Comparison of ENCODE assay signal across 11 cellular contexts in the genomic region with DNA sequence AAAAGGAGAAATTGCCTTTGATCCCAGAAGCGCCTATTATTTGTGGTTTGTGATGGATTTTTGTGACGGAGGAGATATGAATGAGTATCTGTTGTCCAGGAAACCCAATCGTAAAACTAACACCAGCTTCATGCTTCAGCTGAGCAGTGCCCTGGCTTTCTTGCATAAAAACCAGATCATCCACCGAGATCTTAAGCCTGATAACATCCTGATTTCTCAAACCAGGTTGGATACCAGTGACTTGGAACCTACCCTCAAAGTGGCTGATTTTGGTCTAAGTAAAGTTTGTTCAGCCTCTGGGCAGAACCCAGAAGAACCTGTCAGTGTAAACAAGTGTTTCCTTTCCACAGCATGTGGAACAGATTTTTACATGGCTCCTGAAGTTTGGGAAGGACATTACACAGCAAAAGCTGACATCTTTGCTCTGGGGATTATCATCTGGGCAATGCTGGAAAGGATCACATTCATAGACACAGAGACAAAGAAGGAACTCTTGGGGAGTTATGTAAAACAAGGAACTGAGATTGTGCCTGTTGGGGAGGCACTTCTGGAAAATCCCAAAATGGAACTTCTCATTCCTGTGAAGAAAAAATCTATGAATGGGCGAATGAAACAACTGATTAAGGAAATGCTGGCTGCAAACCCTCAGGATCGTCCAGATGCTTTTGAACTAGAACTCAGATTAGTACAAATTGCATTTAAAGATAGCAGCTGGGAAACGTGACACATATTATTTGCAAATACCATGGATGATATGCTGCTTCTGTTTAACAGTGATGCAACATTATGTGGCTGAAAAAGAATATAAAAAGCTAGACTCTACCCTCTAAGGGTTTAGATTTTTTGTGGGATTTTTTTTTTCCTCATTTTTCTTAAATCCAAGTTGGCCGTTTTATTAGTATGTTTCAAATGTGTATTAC. TPM values are rescaled to one million over a fixed set of nuclear protein-coding genes. Genes with fewer than 3 reads are reported as not detected.
A peak's percentile ranks its signal among the peaks of the same experiment; 100 is the strongest.
DNase-seq lines count a peak whose midpoint lies in the region; ATAC-seq and TF ChIP-seq lines count a peak whose summit lies in the region.
"Had no signal": no experiment of that assay in that cellular context is flagged by ENCODE, and none has a peak within 500 bp of the region (broad histone marks: within the 10 kb centered on the region; RNA-seq: fewer than 3 reads in every experiment).

No MANE protein-coding gene starts in this region.

- H3K4me3 ChIP-seq in heart left ventricle (no peak overlapping the region), left lung (no peak overlapping the region), upper lobe of right lung (no peak overlapping the region)
- H3K4me3 ChIP-seq: GM23338, SK-N-MC had no signal

- ATAC-seq in heart left ventricle = peak in 3 of 4 donors; percentile 29 to 44 (median 30)
- no peak for ATAC-seq in left cardiac atrium
- ATAC-seq in SK-N-SH treated with all-trans-retinoic acid at 6 μM for 48 hours = peak; percentile 63
- ATAC-seq in left lung = peak; percentile 5
- peak; percentile 30 for ATAC-seq in upper lobe of right lung
- no peak for ATAC-seq in esophagus mucosa
- ATAC-seq in T-helper 17 cell = no peak
- ATAC-seq in HG02610 (IDR thresholded peaks at IDR 0.05; ENCODE audit: unreplicated experiment) = no peak
- ATAC-seq: GM23338 had no signal

- no peaks in the 10 kb centered on the region for H3K27me3 Mint-ChIP-seq in T-helper 17 cell

- peak overlapping the region in 9 of 12 donors; percentile 6 to 77 (median 41) for H3K27ac ChIP-seq in heart left ventricle
- peak overlapping the region; percentile 46 to 74 for H3K27ac ChIP-seq in left lung
- H3K27ac ChIP-seq in upper lobe of right lung = peak overlapping the region; percentile 1
- H3K27ac ChIP-seq: SK-N-MC had no signal

- H3K4me3 Mint-ChIP-seq in T-helper 17 cell = no peak overlapping the region
- H3K4me3 Mint-ChIP-seq: GM23338 had no signal

- no peaks in the 10 kb centered on the region for H3K9me3 ChIP-seq in heart left ventricle
- no peaks in the 10 kb centered on the region for H3K9me3 ChIP-seq in left lung
- no peaks in the 10 kb centered on the region for H3K9me3 ChIP-seq in upper lobe of right lung
- no peaks in the 10 kb centered on the region for H3K9me3 ChIP-seq in T-helper 17 cell (ENCODE audit: control insufficient read depth, low read length, poor library complexity, severe bottlenecking)

- no peak overlapping the region for H3K27ac Mint-ChIP-seq in T-helper 17 cell
- H3K27ac Mint-ChIP-seq: GM23338 had no signal

- H3K27me3 ChIP-seq in heart left ventricle (no peaks in the 10 kb centered on the region), left lung (no peaks in the 10 kb centered on the region), upper lobe of right lung (no peaks in the 10 kb centered on the region)

- H3K4me1 ChIP-seq in heart left ventricle = peaks cover 0 to 79% (median 26%) of the 10 kb centered on the region in 12 donors
- H3K4me1 ChIP-seq in left lung = peaks cover 5 to 70% of the 10 kb centered on the region in 2 donors
- H3K4me1 ChIP-seq in upper lobe of right lung = peaks cover 39% of the 10 kb centered on the region

- no peak for DNase-seq in heart left ventricle
- no peak for DNase-seq in left cardiac atrium
- no peak for DNase-seq in left lung
- no peak for DNase-seq in upper lobe of right lung
- no peak for DNase-seq in T-helper 17 cell
- DNase-seq: nucleus accumbens had no signal

- H3K36me3 ChIP-seq in heart left ventricle = peaks cover 0 to 62% (median 39%) of the 10 kb centered on the region in 9 donors
- peaks cover 0 to 21% of the 10 kb centered on the region in 2 donors for H3K36me3 ChIP-seq in left lung
- peaks cover 16% of the 10 kb centered on the region for H3K36me3 ChIP-seq in upper lobe of right lung

- TF ChIP-seq POLR2A in heart left ventricle (IDR thresholded peaks at IDR 0.05) = no peak

- intact Hi-C loops in heart left ventricle (cut with DNase I) = no loop called here
- intact Hi-C loops in left cardiac atrium (cut with DNase I) = no loop called here
- intact Hi-C loops in left lung (cut with DNase I) = no loop called here
- intact Hi-C loops in upper lobe of right lung (cut with DNase I) = no loop called here

- 51 to 62% (median 58%) methylated on average over 8 of the region's 8 CpGs for WGBS in heart left ventricle, 4 donors

- peaks cover 3% of the 10 kb centered on the region for H3K36me3 Mint-ChIP-seq in T-helper 17 cell (ENCODE audit: low read depth)

- peaks cover 22% of the 10 kb centered on the region for H3K4me1 Mint-ChIP-seq in T-helper 17 cell

- TF ChIP-seq CTCF in heart left ventricle (IDR thresholded peaks at IDR 0.05) (no peak), left lung (IDR thresholded peaks at IDR 0.05) (no peak), upper lobe of right lung (IDR thresholded peaks at IDR 0.05) (no peak)

TF ChIP-seq in SK-N-SH treated with all-trans-retinoic acid at 6 μM for 48 hours, 23 proteins besides CTCF, POLR2A, EP300 and RAD21:
- TF ChIP-seq SNAI2 (CRISPR knock-in tag; IDR thresholded peaks at IDR 0.05) (no peak), TCF4 (CRISPR knock-in tag; IDR thresholded peaks at IDR 0.05; ENCODE audit: borderline replicate concordance) (peak; percentile 22; the same call in 1 of the 2 replicates)

RNA-seq across cellular contexts. Expression of a gene that starts 10.5 kb away (rescaled TPM):
- total RNA-seq in heart left ventricle (1 to 10 TPM; 3.9 to 9.3 (median 6.0) TPM), left cardiac atrium (1 to 10 TPM; 3.3 to 4.7 TPM), left lung (10 to 100 TPM in 1 of 2 donors, 1 to 10 TPM in 1; 7.0 to 12.7 TPM), upper lobe of right lung (11.4 TPM), esophagus mucosa (8.2 TPM), T-helper 17 cell (1 to 10 TPM; 6.8 to 7.6 TPM)
- 1 to 10 TPM; 2.1 to 2.7 TPM for polyA plus RNA-seq in heart left ventricle

RNA-seq across cellular contexts. Expression of a gene that starts 36.8 kb away (rescaled TPM):
- total RNA-seq in heart left ventricle (1 to 10 TPM; 2.5 to 6.5 (median 3.2) TPM), left cardiac atrium (1 to 10 TPM; 5.2 to 5.3 TPM), left lung (1 to 10 TPM; 2.3 to 5.1 TPM), upper lobe of right lung (6.9 TPM), esophagus mucosa (0.68 TPM), T-helper 17 cell (not detected)
- polyA plus RNA-seq in heart left ventricle = 1 to 10 TPM; 2.2 to 3.7 TPM

RNA-seq across cellular contexts. Expression of a gene that starts 46.6 kb away (rescaled TPM):
- not detected for total RNA-seq in heart left ventricle
- not detected for polyA plus RNA-seq in heart left ventricle
- total RNA-seq in left cardiac atrium = not detected
- not detected for total RNA-seq in left lung
- total RNA-seq in upper lobe of right lung = not detected
- total RNA-seq in esophagus mucosa = not detected
- not detected for total RNA-seq in T-helper 17 cell
- total RNA-seq: GM23338 had no signal
- polyA plus RNA-seq: GM23338 had no signal

RNA-seq across cellular contexts. Expression of a gene that starts 47.6 kb away (rescaled TPM):
- total RNA-seq in heart left ventricle = 10 to 100 TPM; 13.7 to 36.8 (median 21.0) TPM
- 100 to 1,000 TPM in 1 of 2 donors, 10 to 100 TPM in 1; 43.1 to 147 TPM for polyA plus RNA-seq in heart left ventricle
- 10 to 100 TPM; 13.4 to 24.3 TPM for total RNA-seq in left cardiac atrium
- total RNA-seq in left lung = 10 to 100 TPM; 23.2 to 32.2 TPM
- total RNA-seq in upper lobe of right lung = 22.6 TPM
- total RNA-seq in esophagus mucosa = 37.9 TPM
- total RNA-seq in T-helper 17 cell = 10 to 100 TPM; 15.6 to 15.9 TPM

RNA-seq across cellular contexts. Expression of a gene that starts 49.5 kb away (rescaled TPM):
- total RNA-seq in heart left ventricle (not detected), left cardiac atrium (not detected), left lung (not detected), upper lobe of right lung (not detected), esophagus mucosa (0.16 TPM), T-helper 17 cell (not detected)
- not detected for polyA plus RNA-seq in heart left ventricle
- total RNA-seq: GM23338 had no signal

Comparison
In these comparisons a context has a peak if more than half of its experiments do, and no peak if none do; other contexts are left out.
1. ATAC-seq: peak in heart left ventricle (3 of 4), SK-N-SH treated with all-trans-retinoic acid at 6 μM for 48 hours (single experiment), left lung (single experiment) and upper lobe of right lung (single experiment); none in left cardiac atrium (0 of 2), esophagus mucosa (single experiment), T-helper 17 cell (single experiment) and HG02610 (single experiment).
2. H3K27ac ChIP-seq: peak in every context shown above with its lines; median percentile 60 in left lung; 41 in heart left ventricle; 1 in upper lobe of right lung.